ENCODE assay signal across 5 cellular contexts in the genomic region with DNA sequence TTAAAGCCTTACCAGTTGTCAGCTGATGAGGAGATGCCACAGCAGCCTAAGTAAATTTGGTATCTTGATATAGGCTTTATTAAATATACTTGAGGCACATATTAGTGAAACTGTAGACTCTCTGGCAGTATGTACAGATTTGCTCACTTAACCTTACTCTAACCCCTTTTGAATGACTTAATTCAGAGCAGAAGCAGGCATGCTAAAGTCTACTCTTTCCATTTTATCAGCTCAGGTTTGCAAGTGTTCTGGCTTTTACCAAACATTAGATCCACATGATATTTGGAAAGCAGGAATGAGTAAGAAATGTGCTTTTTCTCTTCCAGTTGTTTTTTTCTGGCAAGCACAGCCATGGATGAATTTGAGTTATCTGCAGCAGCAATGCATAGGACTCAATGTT.
"Had no signal": no experiment of that assay in that cellular context is flagged by ENCODE, and none has a peak within 500 bp of the region (broad histone marks: within the 10 kb centered on the region; RNA-seq: fewer than 3 reads in every experiment).

No MANE protein-coding gene starts in this region.

- H3K27ac ChIP-seq: HL-60 had no signal

- H2AFZ ChIP-seq: GM23338 had no signal

- DNase-seq: H9, HCEC 1CT had no signal

- H3K4me2 ChIP-seq: GM23338 had no signal

- H3K4me3 ChIP-seq: GM23338 had no signal

- ATAC-seq: GM23338, HepG2 had no signal
